29 cellular contexts compared by ENCODE assay signal in genomic region chr16:84966150-84966447, GRCh38.
"Had no signal": no experiment of that assay in that cellular context is flagged by ENCODE, and none has a peak within 500 bp of the region (broad histone marks: within the 10 kb centered on the region; RNA-seq: fewer than 3 reads in every experiment).

No MANE protein-coding gene starts in this region.

- H3K9me3 ChIP-seq: colonic mucosa, esophagus squamous epithelium, lower lobe of right lung, mucosa of descending colon, spleen, testis, transverse colon, uterus had no signal

- H3K27ac Mint-ChIP-seq: activated CD4-positive, alpha-beta memory T cell treated with anti-CD3 and anti-CD28 coated beads for 36 hours; activated CD4-positive, alpha-beta T cell treated with anti-CD3 and anti-CD28 coated beads, Interleukin-2, amount 10 ng/mL, durations not matched to agents 24 days and 14 days; activated T-helper 17 cell treated with anti-CD3 and anti-CD28 coated beads, Interleukin-2, amount 50 U/mL, for 72 hours; T-helper 1 cell treated with Interleukin-12 subunit alpha and Interleukin-12 subunit beta and Interleukin-4 antibody, amounts not matched to agents 30 μg/mL and 1 μg/mL, for 36 hours had no signal

- H3K9me3 Mint-ChIP-seq: activated T-helper 17 cell treated with anti-CD3 and anti-CD28 coated beads, Interleukin-2, amount 50 U/mL, for 72 hours had no signal

- H3K36me3 Mint-ChIP-seq: activated CD4-positive, alpha-beta memory T cell treated with anti-CD3 and anti-CD28 coated beads for 36 hours had no signal

- H3K4me1 ChIP-seq: colonic mucosa, testis, uterus had no signal

- H3K27me3 ChIP-seq: colonic mucosa, testis, transverse colon, uterus had no signal

- H3K4me3 ChIP-seq: colonic mucosa, esophagus squamous epithelium, lower lobe of right lung, mucosa of descending colon, spleen, testis, transverse colon, uterus had no signal

- H3K4me3 Mint-ChIP-seq: activated CD4-positive, alpha-beta memory T cell treated with anti-CD3 and anti-CD28 coated beads for 36 hours; activated CD4-positive, alpha-beta T cell treated with anti-CD3 and anti-CD28 coated beads, Interleukin-2, amount 10 ng/mL, durations not matched to agents 24 days and 14 days; activated T-helper 17 cell treated with anti-CD3 and anti-CD28 coated beads, Interleukin-2, amount 50 U/mL, for 72 hours; neural crest cell; T-helper 1 cell treated with Interleukin-12 subunit alpha and Interleukin-12 subunit beta and Interleukin-4 antibody, amounts not matched to agents 30 μg/mL and 1 μg/mL, for 36 hours had no signal

- ATAC-seq: activated CD4-positive, CD25-positive, alpha-beta regulatory T cell treated with anti-CD3 and anti-CD28 coated beads, Interleukin-2, amount 50 U/mL, for 24 hours; activated naive CD4-positive, alpha-beta T cell treated with anti-CD3 and anti-CD28 coated beads, Interleukin-2, amount 50 U/mL, for 72 hours; activated T-helper 17 cell treated with anti-CD3 and anti-CD28 coated beads, Interleukin-2, amount 50 U/mL, for 72 hours; left lobe of liver; lower lobe of right lung; mucosa of descending colon; right cardiac atrium had no signal

- H3K36me3 ChIP-seq: colonic mucosa, esophagus squamous epithelium, lower lobe of right lung, spleen, transverse colon, uterus, WERI-Rb-1 had no signal

- H3K27ac ChIP-seq: colonic mucosa, epithelial cell of prostate, esophagus squamous epithelium, lower lobe of right lung, spleen, testis, transverse colon, uterus, WERI-Rb-1 had no signal

- DNase-seq: activated CD4-positive, alpha-beta memory T cell treated with anti-CD3 and anti-CD28 coated beads for 36 hours; activated CD4-positive, alpha-beta T cell treated with anti-CD3 and anti-CD28 coated beads, Interleukin-2, amount 10 ng/mL, durations not matched to agents 24 days and 14 days; activated CD8-positive, alpha-beta memory T cell treated with anti-CD3 and anti-CD28 coated beads, Interleukin-2, amount 50 U/mL, for 4 hours; activated gamma-delta T cell treated with Interleukin-2 at 50 U/mL for 16 hours; activated T-cell treated with anti-CD3 and anti-CD28 coated beads, Interleukin-2, amount 50 U/mL, for 1 hour; colonic mucosa; effector CD8-positive, alpha-beta T cell; esophagus squamous epithelium; foreskin melanocyte; kidney glomerular epithelial cell; lower lobe of right lung; mucosa of descending colon; posterior cingulate gyrus; spleen; stimulated activated naive CD4-positive, alpha-beta T cell; SW 1271; T1000; testis; transverse colon; uterus had no signal

- H3K27me3 Mint-ChIP-seq: activated T-helper 17 cell treated with anti-CD3 and anti-CD28 coated beads, Interleukin-2, amount 50 U/mL, for 72 hours had no signal
